8 cellular contexts compared by ENCODE assay signal in the genomic region with DNA sequence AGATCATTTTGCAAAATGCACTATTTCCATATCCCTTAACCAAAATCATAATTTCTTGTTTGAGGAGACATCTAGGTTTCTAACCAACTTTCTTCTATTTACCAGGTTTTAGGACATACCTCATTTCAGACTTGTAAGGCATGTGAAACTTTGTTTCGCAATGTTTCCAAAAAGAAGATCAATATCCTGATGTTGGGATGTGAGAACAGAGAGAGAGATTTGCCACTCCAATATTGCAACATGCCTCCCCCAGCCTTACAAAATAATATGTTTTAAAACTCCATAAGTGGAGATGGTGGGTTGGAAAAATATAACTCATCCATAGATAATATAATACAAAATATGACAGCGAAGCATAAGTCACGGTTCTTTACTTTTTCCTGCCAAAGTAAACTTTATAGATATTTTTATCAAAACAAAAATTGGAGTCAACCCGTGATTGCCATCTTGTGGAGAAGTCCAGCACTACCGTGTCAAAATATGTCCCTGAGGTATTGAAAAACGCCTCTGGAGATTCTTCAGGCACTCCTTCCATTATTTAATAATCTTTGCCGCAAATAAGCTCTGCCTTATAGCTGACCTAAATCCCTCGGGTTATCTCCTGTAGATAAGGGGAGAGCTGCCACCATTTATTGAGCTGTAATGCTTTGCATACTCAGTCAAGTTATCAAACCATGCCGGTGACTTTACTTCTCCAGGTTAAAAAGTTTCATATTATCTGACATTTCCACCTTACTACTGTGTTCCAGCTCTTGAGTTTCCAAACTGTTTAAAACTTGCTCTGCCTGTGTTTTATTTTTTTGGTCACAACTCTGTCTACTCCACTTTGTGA.
A peak's percentile ranks its signal among the peaks of the same experiment; 100 is the strongest.
DNase-seq lines count a peak whose midpoint lies in the region; ATAC-seq and TF ChIP-seq lines count a peak whose summit lies in the region.

No MANE protein-coding gene starts in this region.

- H4K91ac ChIP-seq in trophoblast cell (ENCODE audit: low read depth, low read length), result no peak overlapping the region

- H3K27ac ChIP-seq in C4-2B (no peak overlapping the region), coronary artery (no peak overlapping the region), trophoblast cell (ENCODE audit: low read depth, low read length) (no peak overlapping the region)

- H3K79me2 ChIP-seq in trophoblast cell (ENCODE audit: control insufficient read depth, insufficient read depth, low read length, poor library complexity), result no peaks in the 10 kb centered on the region

- H3K4me3 ChIP-seq in HAP-1 (no peak overlapping the region), coronary artery (no peak overlapping the region), trophoblast cell (ENCODE audit: low read depth, low read length) (no peak overlapping the region)

- H2BK12ac ChIP-seq in trophoblast cell (ENCODE audit: low read length), result no peak overlapping the region

- peak; percentile 16 to 20 for DNase-seq in HAP-1 (ENCODE audit: low spot score in 2 of 2)
- DNase-seq in NCI-H774 (lab: John Stamatoyannopoulos, UW), result peak; percentile 20
- DNase-seq in coronary artery (ENCODE audit: low spot score), result no peak
- DNase-seq in trophoblast cell, result peak; percentile 17 to 63
- DNase-seq in left ventricle myocardium superior, result no peak

- no peaks in the 10 kb centered on the region for H3K79me1 ChIP-seq in trophoblast cell (ENCODE audit: low read length)

- H2AFZ ChIP-seq in trophoblast cell (ENCODE audit: insufficient read depth, low read length, poor library complexity), result no peak overlapping the region

- H3K4me2 ChIP-seq in trophoblast cell (ENCODE audit: low read length), result no peak overlapping the region

- H3K23ac ChIP-seq in trophoblast cell (ENCODE audit: low read length), result no peak overlapping the region

- in situ Hi-C loops in HAP-1 (cut with MboI; ENCODE audit: low sequenced_read_pairs), result no loop called here

- no peak overlapping the region for H2AK5ac ChIP-seq in trophoblast cell (ENCODE audit: low read length)

- WGBS in trophoblast cell (ENCODE audit: extremely low coverage, insufficient coverage, insufficient read length), result no CpG with 5 or more reads among the region's 9 CpGs

- H3K4ac ChIP-seq in trophoblast cell (ENCODE audit: low read depth, low read length), result no peak overlapping the region

- H3K4me1 ChIP-seq in HAP-1 (no peaks in the 10 kb centered on the region), trophoblast cell (ENCODE audit: control insufficient read depth in 1 of 2, insufficient read depth in 2 of 2, low read length in 2 of 2) (no peaks in the 10 kb centered on the region)

- intact Hi-C loops in left ventricle myocardium superior (cut with micrococcal nuclease), result no loop called here

- ATAC-seq in HG03175 (IDR thresholded peaks at IDR 0.05; ENCODE audit: unreplicated experiment) (no peak), left ventricle myocardium superior (no peak), GM21423 (IDR thresholded peaks at IDR 0.05; ENCODE audit: unreplicated experiment) (no peak)

- H2BK5ac ChIP-seq in trophoblast cell (ENCODE audit: low read depth, low read length, poor library complexity), result no peak overlapping the region

- no peak overlapping the region for H3K18ac ChIP-seq in trophoblast cell (ENCODE audit: low read length)

- H3K14ac ChIP-seq in trophoblast cell (ENCODE audit: low read length), result no peak overlapping the region

- no peaks in the 10 kb centered on the region for H3K9me3 ChIP-seq in HAP-1
- H3K9me3 ChIP-seq in trophoblast cell (ENCODE audit: insufficient read depth, low read depth, low read length), result no peaks in the 10 kb centered on the region

- no peak overlapping the region for H4K12ac ChIP-seq in trophoblast cell (ENCODE audit: low read depth, low read length)

- H4K8ac ChIP-seq in trophoblast cell (ENCODE audit: low read depth, low read length), result no peak overlapping the region

- H3K27me3 ChIP-seq in HAP-1 (ENCODE audit: low read depth), result no peaks in the 10 kb centered on the region
- H3K27me3 ChIP-seq in trophoblast cell (ENCODE audit: insufficient read depth, low read length), result no peaks in the 10 kb centered on the region

- TF ChIP-seq CTCF in C4-2B (conservative IDR thresholded peaks at IDR 0.05), result peak; percentile 83
- TF ChIP-seq CTCF in coronary artery (IDR thresholded peaks at IDR 0.05), result peak; percentile 28

- no peak overlapping the region for H2BK120ac ChIP-seq in trophoblast cell (ENCODE audit: insufficient read depth, low read length, poor library complexity)

- H3K36me3 ChIP-seq in HAP-1 (replicated peaks) (no peaks in the 10 kb centered on the region), trophoblast cell (ENCODE audit: control insufficient read depth in 1 of 2, insufficient read depth in 2 of 2, low read length in 2 of 2) (no peaks in the 10 kb centered on the region)

- H3K9ac ChIP-seq in trophoblast cell (ENCODE audit: low read length), result no peak overlapping the region

Comparison
In these comparisons a context has a peak if more than half of its experiments do, and no peak if none do; other contexts are left out.
1. DNase-seq: peak in HAP-1 (2 of 2), NCI-H774 (single experiment) and trophoblast cell (2 of 2); none in coronary artery (single experiment) and left ventricle myocardium superior (single experiment).